23 cellular contexts compared by ENCODE assay signal in genomic region chr17:64190468-64190867, GRCh38.
DNase-seq lines count a peak whose midpoint lies in the region; ATAC-seq and TF ChIP-seq lines count a peak whose summit lies in the region.
"Had no signal": no experiment of that assay in that cellular context is flagged by ENCODE, and none has a peak within 500 bp of the region (broad histone marks: within the 10 kb centered on the region; RNA-seq: fewer than 3 reads in every experiment).

No MANE protein-coding gene starts in this region.

- DNase-seq in NCI-H1417 (lab: John Stamatoyannopoulos, UW) (peak in 2 of 3 experiments; percentile 9 to 16), NCI-H1417 treated with DMSO at 0.1 percent for 48 hours (lab: John Stamatoyannopoulos, UW) (no peak), RWPE1 (ENCODE audit: low spot score) (no peak), cardiac muscle cell (ENCODE audit: low read depth in 1 of 2, low spot score in 1 of 2) (peak in 1 of 2 donors; percentile 92), psoas muscle (no peak), NCI-H1930 (lab: John Stamatoyannopoulos, UW) (no peak), putamen (ENCODE audit: low spot score) (no peak)
- DNase-seq: 8988T; activated naive CD4-positive, alpha-beta T cell; activated T-cell treated with anti-CD3 and anti-CD28 coated beads, Interleukin-2, amount 50 U/mL, for 24 hours; COR-L47; foreskin fibroblast; hypothalamus; NCI-H1048; NCI-H2107; NCI-H510A treated with DMSO at 0.1 percent for 48 hours; stimulated activated CD4-positive, alpha-beta T cell treated with anti-CD3 and anti-CD28 coated beads, Interleukin-2, amount 100 ng/mL, for 48 hours; stimulated activated naive CD8-positive, alpha-beta T cell treated with anti-CD3 and anti-CD28 coated beads, Interleukin-15, Interleukin-2, amounts not matched to agents 100 U/mL and 50 U/mL, for 24 hours; T-helper 1 cell; tibial artery had no signal

- ATAC-seq in psoas muscle (peak in 1 of 4 donors; percentile 17), HG02798 (IDR thresholded peaks at IDR 0.05; ENCODE audit: poor library complexity, unreplicated experiment) (no peak)
- ATAC-seq: stimulated activated naive CD8-positive, alpha-beta T cell treated with anti-CD3 and anti-CD28 coated beads, Interleukin-15, Interleukin-2, amounts not matched to agents 100 U/mL and 50 U/mL, for 24 hours had no signal

- WGBS in psoas muscle, 3 donors: 41 to 46% (median 43%) methylated on average over 6 of the region's 6 CpGs

- intact Hi-C loops in psoas muscle (cut with DNase I): no loop called here

- no peaks in the 10 kb centered on the region for H3K9me3 ChIP-seq in cardiac muscle cell (ENCODE audit: low read depth)
- H3K9me3 ChIP-seq in psoas muscle: no peaks in the 10 kb centered on the region
- H3K9me3 ChIP-seq: tibial artery had no signal

- H3K36me3 ChIP-seq in cardiac muscle cell (no peaks in the 10 kb centered on the region), psoas muscle (ENCODE audit: insufficient read depth in 1 of 2, low read depth in 1 of 2) (peaks cover 6 to 38% of the 10 kb centered on the region in 2 donors)

- H3K27ac ChIP-seq in RWPE1: peak overlapping the region; percentile 51
- peak overlapping the region; percentile 24 for H3K27ac ChIP-seq in cardiac muscle cell
- H3K27ac ChIP-seq in psoas muscle: peak overlapping the region; percentile 17
- H3K27ac ChIP-seq: epithelial cell of prostate, tibial artery had no signal

- POLR2A ChIA-PET in RWPE1 (lab: Yijun Ruan, JAX; ENCODE audit: low non-redundant PET): no interaction called here

- no peak overlapping the region for H3K4me3 ChIP-seq in cardiac muscle cell
- H3K4me3 ChIP-seq in psoas muscle: no peak overlapping the region
- H3K4me3 ChIP-seq: smooth muscle cell, tibial artery had no signal

- CTCF ChIA-PET in RWPE1 (lab: Yijun Ruan, JAX): no interaction called here

- no peaks in the 10 kb centered on the region for H3K27me3 ChIP-seq in cardiac muscle cell
- H3K27me3 ChIP-seq in psoas muscle (ENCODE audit: insufficient read depth in 3 of 3, low read length in 2 of 3): no peaks in the 10 kb centered on the region
- H3K27me3 ChIP-seq: tibial artery had no signal

- no peak for TF ChIP-seq CTCF in RWPE1 (conservative IDR thresholded peaks at IDR 0.05; ENCODE audit: low read depth)
- no peak for TF ChIP-seq CTCF in cardiac muscle cell (IDR thresholded peaks at IDR 0.05; ENCODE audit: low read depth, low read length)
- no peak for TF ChIP-seq CTCF in psoas muscle (IDR thresholded peaks at IDR 0.05)

- H3K4me1 ChIP-seq in cardiac muscle cell (ENCODE audit: low read depth) (peaks cover 6% of the 10 kb centered on the region), psoas muscle (peaks cover 22% of the 10 kb centered on the region)

Comparison
In these comparisons a context has a peak if more than half of its experiments do, and no peak if none do; other contexts are left out.
1. DNase-seq: peak in NCI-H1417 (2 of 3); none in NCI-H1417 treated with DMSO at 0.1 percent for 48 hours (single experiment), RWPE1 (single experiment), psoas muscle (0 of 2), NCI-H1930 (0 of 2) and putamen (single experiment).
2. Peak in every context shown above with its lines, with median percentiles within 50 percentile points of each other: H3K27ac ChIP-seq.